Comparison of ENCODE assay signal across 28 cellular contexts in the genomic region with DNA sequence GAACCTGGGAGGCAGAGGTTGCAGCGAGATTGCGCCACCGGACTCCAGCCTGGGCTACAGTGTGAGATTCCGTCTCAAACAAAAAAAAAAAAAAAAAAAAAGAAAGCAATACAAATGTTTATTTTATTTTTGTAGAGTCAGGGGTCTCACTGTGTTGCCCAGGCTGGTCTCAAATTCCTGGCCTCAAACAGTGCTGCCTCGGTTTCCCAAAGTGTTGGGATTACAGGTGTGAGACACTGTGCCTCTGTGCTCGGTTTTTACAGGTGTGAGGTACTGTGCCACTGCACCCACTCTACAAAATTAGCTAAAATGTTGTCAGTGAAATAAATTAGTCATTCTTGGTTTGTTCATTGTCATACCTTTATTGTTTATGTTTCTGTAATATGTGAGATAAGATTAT.
"Had no signal": no experiment of that assay in that cellular context is flagged by ENCODE, and none has a peak within 500 bp of the region (broad histone marks: within the 10 kb centered on the region; RNA-seq: fewer than 3 reads in every experiment).

No MANE protein-coding gene starts in this region.

- H3K9me3 ChIP-seq: stomach, suprapubic skin, testis, thoracic aorta, thyroid gland, tibial artery, tibial nerve, transverse colon, upper lobe of left lung, upper lobe of right lung, uterus, vagina had no signal

- H3K4me3 ChIP-seq: stomach, suprapubic skin, testis, thoracic aorta, thyroid gland, tibial artery, tibial nerve, transverse colon, upper lobe of left lung, upper lobe of right lung, uterus, vagina had no signal

- H3K4me3 Mint-ChIP-seq: stimulated activated effector memory CD8-positive, alpha-beta T cell treated with anti-CD3 and anti-CD28 coated beads, Interleukin-12 subunit alpha, Interleukin-12 subunit beta, amount 100 ng/mL, for 72 hours; stimulated activated memory B cell treated with anti-CD40 and anti-IgM and Interleukin-4, amounts not matched to agents 10 μg/mL and 1 μg/mL and 100 μg/mL, for 72 hours; stimulated activated naive B cell treated with anti-CD40 and anti-IgM and Interleukin-4, amounts not matched to agents 10 μg/mL and 1 μg/mL and 100 μg/mL, for 72 hours; stimulated activated naive CD8-positive, alpha-beta T cell treated with anti-CD3 and anti-CD28 coated beads, Interleukin-15, amount 100 ng/mL, for 72 hours; stimulated activated naive CD8-positive, alpha-beta T cell treated with anti-CD3 and anti-CD28 coated beads, Interleukin-15, Interleukin-2, amounts not matched to agents 100 ng/mL and 50 ng/mL, for 24 hours; type B pancreatic cell had no signal

- H3K27me3 Mint-ChIP-seq: stimulated activated memory B cell treated with anti-CD40 and anti-IgM and Interleukin-4, amounts not matched to agents 10 μg/mL and 1 μg/mL and 100 μg/mL, for 72 hours; stimulated activated naive B cell treated with anti-CD40 and anti-IgM and Interleukin-4, amounts not matched to agents 10 μg/mL and 1 μg/mL and 100 μg/mL, for 72 hours; stimulated activated naive CD8-positive, alpha-beta T cell treated with anti-CD3 and anti-CD28 coated beads, Interleukin-15, amount 100 ng/mL, for 72 hours; stimulated activated naive CD8-positive, alpha-beta T cell treated with anti-CD3 and anti-CD28 coated beads, Interleukin-15, Interleukin-2, amounts not matched to agents 100 ng/mL and 50 ng/mL, for 24 hours; type B pancreatic cell had no signal

- H3K9me3 Mint-ChIP-seq: stimulated activated effector memory CD8-positive, alpha-beta T cell treated with anti-CD3 and anti-CD28 coated beads, Interleukin-12 subunit alpha, Interleukin-12 subunit beta, amount 100 ng/mL, for 72 hours; stimulated activated memory B cell treated with anti-CD40 and anti-IgM and Interleukin-4, amounts not matched to agents 10 μg/mL and 1 μg/mL and 100 μg/mL, for 72 hours; stimulated activated naive B cell treated with anti-CD40 and anti-IgM and Interleukin-4, amounts not matched to agents 10 μg/mL and 1 μg/mL and 100 μg/mL, for 72 hours; stimulated activated naive CD8-positive, alpha-beta T cell treated with anti-CD3 and anti-CD28 coated beads, Interleukin-15, amount 100 ng/mL, for 72 hours; stimulated activated naive CD8-positive, alpha-beta T cell treated with anti-CD3 and anti-CD28 coated beads, Interleukin-15, Interleukin-2, amounts not matched to agents 100 ng/mL and 50 ng/mL, for 24 hours; type B pancreatic cell had no signal

- H3K27ac ChIP-seq: stomach, suprapubic skin, testis, thoracic aorta, thyroid gland, tibial artery, tibial nerve, transverse colon, upper lobe of left lung, upper lobe of right lung, uterus, vagina had no signal

- H3K27ac Mint-ChIP-seq: stimulated activated effector memory CD8-positive, alpha-beta T cell treated with anti-CD3 and anti-CD28 coated beads, Interleukin-12 subunit alpha, Interleukin-12 subunit beta, amount 100 ng/mL, for 72 hours; stimulated activated memory B cell treated with anti-CD40 and anti-IgM and Interleukin-4, amounts not matched to agents 10 μg/mL and 1 μg/mL and 100 μg/mL, for 72 hours; stimulated activated naive B cell treated with anti-CD40 and anti-IgM and Interleukin-4, amounts not matched to agents 10 μg/mL and 1 μg/mL and 100 μg/mL, for 72 hours; stimulated activated naive CD8-positive, alpha-beta T cell treated with anti-CD3 and anti-CD28 coated beads, Interleukin-15, amount 100 ng/mL, for 72 hours; stimulated activated naive CD8-positive, alpha-beta T cell treated with anti-CD3 and anti-CD28 coated beads, Interleukin-15, Interleukin-2, amounts not matched to agents 100 ng/mL and 50 ng/mL, for 24 hours; type B pancreatic cell had no signal

- H3K27me3 ChIP-seq: stomach, suprapubic skin, testis, thyroid gland, tibial artery, tibial nerve, transverse colon, upper lobe of left lung, upper lobe of right lung, uterus, vagina had no signal

- ATAC-seq: stimulated activated effector memory CD8-positive, alpha-beta T cell treated with anti-CD3 and anti-CD28 coated beads, Interleukin-12 subunit alpha, Interleukin-12 subunit beta, amount 100 ng/mL, for 72 hours; stimulated activated memory B cell treated with anti-CD40 and anti-IgM and Interleukin-4, amounts not matched to agents 10 μg/mL and 1 μg/mL and 100 μg/mL, for 72 hours; stimulated activated naive B cell treated with anti-CD40 and anti-IgM and Interleukin-4, amounts not matched to agents 10 μg/mL and 1 μg/mL and 100 μg/mL, for 72 hours; stimulated activated naive CD8-positive, alpha-beta T cell treated with anti-CD3 and anti-CD28 coated beads, Interleukin-15, amount 100 ng/mL, for 72 hours; stimulated activated naive CD8-positive, alpha-beta T cell treated with anti-CD3 and anti-CD28 coated beads, Interleukin-15, Interleukin-2, amounts not matched to agents 100 U/mL and 50 U/mL, for 24 hours; upper lobe of right lung had no signal

- FAIRE-seq: urothelium cell line had no signal

- H3K4me1 ChIP-seq: uterus had no signal

- DNase-seq: stimulated activated CD4-positive, alpha-beta T cell treated with anti-CD3 and anti-CD28 coated beads, Interleukin-2, amount 100 ng/mL, for 48 hours; stimulated activated CD4-positive, alpha-beta T cell treated with anti-CD3 and anti-CD28 coated beads, Interleukin-4, amount 100 ng/mL, for 1 hour; stimulated activated CD4-positive, alpha-beta T cell treated with anti-CD3 and anti-CD28 coated beads, Interleukin-4, amount 100 ng/mL, for 24 hours; stimulated activated CD4-positive, alpha-beta T cell treated with anti-CD3 and anti-CD28 coated beads, Interleukin-4, amount 100 ng/mL, for 4 hours; stimulated activated CD8-positive, alpha-beta memory T cell treated with anti-CD3 and anti-CD28 coated beads, Interleukin-4, amount 100 ng/mL, for 48 hours; stimulated activated naive B cell treated with anti-CD40 and anti-IgM and Interleukin-4, amounts not matched to agents 10 μg/mL and 1 μg/mL and 100 μg/mL, for 72 hours; stimulated activated naive CD4-positive, alpha-beta T cell; stimulated activated naive CD4-positive, alpha-beta T cell treated with Interleukin-2 at 50 U/mL for 16 hours; stimulated activated naive CD8-positive, alpha-beta T cell treated with anti-CD3 and anti-CD28 coated beads, Interleukin-15, amount 100 ng/mL, for 72 hours; stimulated activated naive CD8-positive, alpha-beta T cell treated with anti-CD3 and anti-CD28 coated beads, Interleukin-15, Interleukin-2, amounts not matched to agents 100 U/mL and 50 U/mL, for 24 hours; stomach; substantia nigra; testis; thyroid gland; tibial artery; transverse colon; upper lobe of left lung; upper lobe of right lung; uterus had no signal

- H3K36me3 ChIP-seq: suprapubic skin, thoracic aorta, thyroid gland, tibial artery, tibial nerve, transverse colon, upper lobe of left lung, upper lobe of right lung, uterus, vagina had no signal
